18 cellular contexts compared by ENCODE assay signal in genomic region chr3:124829175-124829818, GRCh38. TPM values are rescaled to one million over a fixed set of nuclear protein-coding genes. Genes with fewer than 3 reads are reported as not detected.
DNase-seq lines count a peak whose midpoint lies in the region; ATAC-seq and TF ChIP-seq lines count a peak whose summit lies in the region.
"Had no signal": no experiment of that assay in that cellular context is flagged by ENCODE, and none has a peak within 500 bp of the region (broad histone marks: within the 10 kb centered on the region; RNA-seq: fewer than 3 reads in every experiment).

No MANE protein-coding gene starts in this region.

- H3K9ac ChIP-seq in endodermal cell (ENCODE audit: extremely low read depth, low read length, poor library complexity, severe bottlenecking): no peak overlapping the region

- peaks cover 74% of the 10 kb centered on the region for H3K36me3 Mint-ChIP-seq in endodermal cell (ENCODE audit: low read depth)
- H3K36me3 Mint-ChIP-seq in activated CD4-positive, alpha-beta memory T cell treated with anti-CD3 and anti-CD28 coated beads, Interleukin-2, amount 10 ng/mL, durations not matched to agents 7 days and 5 days (ENCODE audit: low read depth): no peaks in the 10 kb centered on the region
- H3K36me3 Mint-ChIP-seq: activated naive CD4-positive, alpha-beta T cell treated with anti-CD3 and anti-CD28 coated beads, Interleukin-2, amount 50 U/mL, for 72 hours had no signal

- DNase-seq in GM03348 (ENCODE audit: low spot score) (peak; percentile 55), endodermal cell (peak; percentile 69), lung (ENCODE audit: low spot score) (no peak), suprapubic skin (ENCODE audit: low spot score in 2 of 2) (no peak), NCI-H1105 treated with DMSO at 0.1 percent for 48 hours (lab: John Stamatoyannopoulos, UW) (no peak), COLO668 (lab: John Stamatoyannopoulos, UW; ENCODE audit: unreplicated experiment) (no peak), SW480 (ENCODE audit: low spot score) (no peak)
- DNase-seq in activated CD4-positive, alpha-beta memory T cell treated with anti-CD3 and anti-CD28 coated beads, Interleukin-2, amount 10 ng/mL, durations not matched to agents 7 days and 5 days: no peak
- DNase-seq: activated CD4-positive, CD25-positive, alpha-beta regulatory T cell treated with anti-CD3 and anti-CD28 coated beads, Interleukin-2, amount 50 U/mL, for 72 hours; activated CD8-positive, alpha-beta memory T cell treated with anti-CD3 and anti-CD28 coated beads, Interleukin-2, amount 50 U/mL, for 48 hours; hypothalamus; MG63; NCI-H2081; Peyer's patch; stimulated activated naive CD8-positive, alpha-beta T cell treated with anti-CD3 and anti-CD28 coated beads, Interleukin-15, Interleukin-2, amounts not matched to agents 100 U/mL and 50 U/mL, for 24 hours had no signal

- H3K36me3 ChIP-seq in endodermal cell (ENCODE audit: control insufficient read depth, insufficient read depth, low read length): peaks cover 80% of the 10 kb centered on the region
- H3K36me3 ChIP-seq in lung (ENCODE audit: control insufficient read depth in 2 of 2, insufficient read depth in 2 of 2, low read length in 2 of 2): peaks cover 0 to 2% of the 10 kb centered on the region in 2 donors
- H3K36me3 ChIP-seq in suprapubic skin: no peaks in the 10 kb centered on the region
- H3K36me3 ChIP-seq: Peyer's patch had no signal

- TF ChIP-seq POLR2A in suprapubic skin (IDR thresholded peaks at IDR 0.05): no peak

- H3K27me3 ChIP-seq in endodermal cell (ENCODE audit: control insufficient read depth, insufficient read depth, low read length, poor library complexity, severe bottlenecking) (no peaks in the 10 kb centered on the region), lung (ENCODE audit: control insufficient read depth, insufficient read depth) (no peaks in the 10 kb centered on the region), suprapubic skin (no peaks in the 10 kb centered on the region)
- H3K27me3 ChIP-seq: MG63, Peyer's patch had no signal

- no peak overlapping the region for H3K4me3 Mint-ChIP-seq in endodermal cell
- no peak overlapping the region for H3K4me3 Mint-ChIP-seq in activated CD4-positive, alpha-beta memory T cell treated with anti-CD3 and anti-CD28 coated beads, Interleukin-2, amount 10 ng/mL, durations not matched to agents 7 days and 5 days
- H3K4me3 Mint-ChIP-seq: central memory CD8-positive, alpha-beta T cell had no signal

- H3K9me3 ChIP-seq in endodermal cell (ENCODE audit: control insufficient read depth, low read length): peaks cover 18% of the 10 kb centered on the region
- H3K9me3 ChIP-seq in lung (ENCODE audit: control insufficient read depth in 2 of 2, insufficient read depth in 1 of 2, low read length in 1 of 2): no peaks in the 10 kb centered on the region
- H3K9me3 ChIP-seq in suprapubic skin: no peaks in the 10 kb centered on the region
- H3K9me3 ChIP-seq: MG63, Peyer's patch had no signal

- peaks cover 68% of the 10 kb centered on the region for H3K4me1 Mint-ChIP-seq in endodermal cell
- peaks cover 5% of the 10 kb centered on the region for H3K4me1 Mint-ChIP-seq in activated CD4-positive, alpha-beta memory T cell treated with anti-CD3 and anti-CD28 coated beads, Interleukin-2, amount 10 ng/mL, durations not matched to agents 7 days and 5 days

- TF ChIP-seq EP300 in suprapubic skin (IDR thresholded peaks at IDR 0.05): no peak

- H3K27ac ChIP-seq in endodermal cell (ENCODE audit: low read depth, low read length) (no peak overlapping the region), lung (ENCODE audit: low read depth in 1 of 2, low read length in 1 of 2) (peak overlapping the region; percentile 58 to 82), suprapubic skin (peak overlapping the region; percentile 79)

- no peak for ATAC-seq in lung (ENCODE audit: insufficient read depth, low FRiP score)
- ATAC-seq: activated naive CD4-positive, alpha-beta T cell treated with anti-CD3 and anti-CD28 coated beads, Interleukin-2, amount 50 U/mL, for 72 hours; left lobe of liver; stimulated activated naive CD8-positive, alpha-beta T cell treated with anti-CD3 and anti-CD28 coated beads, Interleukin-15, Interleukin-2, amounts not matched to agents 100 U/mL and 50 U/mL, for 24 hours had no signal

- POLR2A ChIA-PET in activated CD4-positive, alpha-beta memory T cell treated with anti-CD3 and anti-CD28 coated beads, Interleukin-2, amount 10 ng/mL, durations not matched to agents 7 days and 5 days (lab: Charles Lee): no interaction called here

- CTCF ChIA-PET in activated CD4-positive, alpha-beta memory T cell treated with anti-CD3 and anti-CD28 coated beads, Interleukin-2, amount 10 ng/mL, durations not matched to agents 7 days and 5 days (lab: Charles Lee): no interaction called here

- H3K4me3 ChIP-seq in endodermal cell (ENCODE audit: low read length): no peak overlapping the region
- H3K4me3 ChIP-seq in lung: no peak overlapping the region
- H3K4me3 ChIP-seq in suprapubic skin: no peak overlapping the region
- H3K4me3 ChIP-seq: MG63, Peyer's patch had no signal

- H3K4me1 ChIP-seq in endodermal cell (ENCODE audit: control insufficient read depth, insufficient read depth, low read length) (peaks cover 15% of the 10 kb centered on the region), lung (ENCODE audit: control insufficient read depth in 2 of 2, insufficient read depth in 2 of 2, low read length in 2 of 2) (peaks cover 10 to 21% of the 10 kb centered on the region in 2 donors), suprapubic skin (peaks cover 66% of the 10 kb centered on the region)

- peak overlapping the region; percentile 65 for H3K27ac Mint-ChIP-seq in endodermal cell
- no peak overlapping the region for H3K27ac Mint-ChIP-seq in activated CD4-positive, alpha-beta memory T cell treated with anti-CD3 and anti-CD28 coated beads, Interleukin-2, amount 10 ng/mL, durations not matched to agents 7 days and 5 days
- H3K27ac Mint-ChIP-seq: activated naive CD4-positive, alpha-beta T cell treated with anti-CD3 and anti-CD28 coated beads, Interleukin-2, amount 50 U/mL, for 72 hours had no signal

- no peaks in the 10 kb centered on the region for H3K9me3 Mint-ChIP-seq in endodermal cell
- no peaks in the 10 kb centered on the region for H3K9me3 Mint-ChIP-seq in activated CD4-positive, alpha-beta memory T cell treated with anti-CD3 and anti-CD28 coated beads, Interleukin-2, amount 10 ng/mL, durations not matched to agents 7 days and 5 days
- H3K9me3 Mint-ChIP-seq: activated naive CD4-positive, alpha-beta T cell treated with anti-CD3 and anti-CD28 coated beads, Interleukin-2, amount 50 U/mL, for 72 hours; central memory CD8-positive, alpha-beta T cell had no signal

- no peak for TF ChIP-seq CTCF in endodermal cell (conservative IDR thresholded peaks at IDR 0.05)
- no peak for TF ChIP-seq CTCF in lung (IDR thresholded peaks at IDR 0.05; ENCODE audit: control extremely low read depth, extremely low read depth)
- TF ChIP-seq CTCF in suprapubic skin (IDR thresholded peaks at IDR 0.05): no peak

- 83 to 89% methylated on average over 10 to 15 of the region's 15 CpGs for WGBS in endodermal cell (ENCODE audit: insufficient coverage in 1 of 2, insufficient read length in 1 of 2), 2 experiments
- 66 to 80% methylated on average over 15 of the region's 15 CpGs for WGBS in lung, 2 donors
- 74% methylated on average over 15 of the region's 15 CpGs for whole genome bisulfite sequencing in suprapubic skin

- H3K27me3 Mint-ChIP-seq in endodermal cell (ENCODE audit: insufficient read depth): no peaks in the 10 kb centered on the region
- peaks cover 34% of the 10 kb centered on the region for H3K27me3 Mint-ChIP-seq in activated CD4-positive, alpha-beta memory T cell treated with anti-CD3 and anti-CD28 coated beads, Interleukin-2, amount 10 ng/mL, durations not matched to agents 7 days and 5 days

RNA-seq across cellular contexts. Expression of gene ITGB5, which starts 57.9 kb away (rescaled TPM):
- total RNA-seq in endodermal cell (100 to 1,000 TPM; 262 to 329 TPM), lung (100 to 1,000 TPM in 1 of 2 donors, 10 to 100 TPM in 1; 45.2 to 126 TPM), suprapubic skin (100 to 1,000 TPM; 159 to 397 (median 245) TPM)
- 62.0 TPM for polyA plus RNA-seq in endodermal cell (2013, experiment 1 of 2)
- 71.0 TPM for polyA plus RNA-seq in endodermal cell (2013, experiment 2 of 2)
- polyA plus RNA-seq in lung: 10 to 100 TPM; 21.0 to 42.3 TPM
- under 1 TPM; 0.05 to 0.40 TPM for total RNA-seq in activated CD4-positive, alpha-beta memory T cell treated with anti-CD3 and anti-CD28 coated beads, Interleukin-2, amount 10 ng/mL, durations not matched to agents 7 days and 5 days

Comparison
In these comparisons a context has a peak if more than half of its experiments do, and no peak if none do; other contexts are left out.
1. DNase-seq: peak in GM03348 (single experiment) and endodermal cell (single experiment); none in lung (single experiment), suprapubic skin (0 of 2), NCI-H1105 treated with DMSO at 0.1 percent for 48 hours (single experiment), activated CD4-positive, alpha-beta memory T cell treated with anti-CD3 and anti-CD28 coated beads, Interleukin-2, amount 10 ng/mL, durations not matched to agents 7 days and 5 days (single experiment), COLO668 (single experiment) and SW480 (single experiment).
2. RNA of gene ITGB5, which starts 57.9 kb away (total RNA-seq): 262 to 329 TPM in endodermal cell, 159 to 397 TPM in suprapubic skin and 45.2 to 126 TPM in lung; 0.05 to 0.40 TPM in activated CD4-positive, alpha-beta memory T cell treated with anti-CD3 and anti-CD28 coated beads, Interleukin-2, amount 10 ng/mL, durations not matched to agents 7 days and 5 days; every median in the first group is over 10 times any median in the second.